ENCODE assay signal across 11 cellular contexts in genomic region chr15:40942865-40943264, GRCh38. TPM values are rescaled to one million over a fixed set of nuclear protein-coding genes. Genes with fewer than 3 reads are reported as not detected.
DNase-seq lines count a peak whose midpoint lies in the region; ATAC-seq and TF ChIP-seq lines count a peak whose summit lies in the region.
"Had no signal": no experiment of that assay in that cellular context is flagged by ENCODE, and none has a peak within 500 bp of the region (broad histone marks: within the 10 kb centered on the region; RNA-seq: fewer than 3 reads in every experiment).

No MANE protein-coding gene starts in this region.

- no peaks in the 10 kb centered on the region for H3K27me3 Mint-ChIP-seq in activated CD4-positive, alpha-beta memory T cell treated with anti-CD3 and anti-CD28 coated beads for 36 hours

- H3K4me1 Mint-ChIP-seq in activated CD4-positive, alpha-beta memory T cell treated with anti-CD3 and anti-CD28 coated beads for 36 hours (ENCODE audit: low read depth) = peaks cover 31% of the 10 kb centered on the region

- no peaks in the 10 kb centered on the region for H3K9me3 Mint-ChIP-seq in activated CD4-positive, alpha-beta memory T cell treated with anti-CD3 and anti-CD28 coated beads for 36 hours

- intact Hi-C loops in heart right ventricle (cut with DNase I) (loop anchor here in 8 of 10 donors (2.0 to 10.0 kb wide), 6 partner anchors 36 to 79 kb away; no protein-coding TSS in a partner anchor), left cardiac atrium (cut with DNase I) (loop anchor here (5.0 to 10.0 kb wide), 3 partner anchors 36 to 79 kb away; no protein-coding TSS in a partner anchor), uterus (cut with DNase I; ENCODE audit: low total_unique reads) (no loop called here), left colon (cut with DNase I, micrococcal nuclease) (no loop called here)
- intact Hi-C loops in activated CD4-positive, alpha-beta memory T cell treated with anti-CD3 and anti-CD28 coated beads for 36 hours (cut with micrococcal nuclease) = loop anchor here (10.0 kb wide), 1 partner anchor 242 kb away; no protein-coding TSS in a partner anchor

- CTCF ChIA-PET in activated CD4-positive, alpha-beta memory T cell treated with anti-CD3 and anti-CD28 coated beads for 36 hours (lab: Charles Lee) = interaction anchor here (0.5 to 4.8 kb wide), 18 partner anchors 10 to 288 kb away, joined by 3 to 74 read pairs (median 6); partner anchors contain the start of genes CHAC1, CHP1, DLL4 and EXD1

- peak overlapping the region; percentile 77 for H3K4me3 Mint-ChIP-seq in activated CD4-positive, alpha-beta memory T cell treated with anti-CD3 and anti-CD28 coated beads for 36 hours

- peak overlapping the region in 8 of 10 donors; percentile 46 to 96 (median 63) for H3K4me3 ChIP-seq in heart right ventricle
- H3K4me3 ChIP-seq in lung = no peak overlapping the region
- no peak overlapping the region for H3K4me3 ChIP-seq in uterus
- no peak overlapping the region for H3K4me3 ChIP-seq in BE2C (ENCODE audit: low read depth, low read length)

- no peaks in the 10 kb centered on the region for H3K9me3 ChIP-seq in heart right ventricle
- no peaks in the 10 kb centered on the region for H3K9me3 ChIP-seq in lung (ENCODE audit: control insufficient read depth in 2 of 2, insufficient read depth in 1 of 2, low read length in 1 of 2)
- no peaks in the 10 kb centered on the region for H3K9me3 ChIP-seq in uterus
- no peaks in the 10 kb centered on the region for H3K9me3 ChIP-seq in BE2C

- WGBS in heart right ventricle, 2 donors = 76 to 79% methylated on average over 12 of the region's 12 CpGs
- 56 to 66% methylated on average over 12 of the region's 12 CpGs for WGBS in lung, 2 donors

- H3K27me3 ChIP-seq in heart right ventricle = no peaks in the 10 kb centered on the region
- no peaks in the 10 kb centered on the region for H3K27me3 ChIP-seq in lung (ENCODE audit: control insufficient read depth, insufficient read depth)
- no peaks in the 10 kb centered on the region for H3K27me3 ChIP-seq in uterus
- H3K27me3 ChIP-seq in BE2C = no peaks in the 10 kb centered on the region

- peaks cover 0 to 16% (median 0%) of the 10 kb centered on the region in 9 donors for H3K36me3 ChIP-seq in heart right ventricle
- H3K36me3 ChIP-seq in lung (ENCODE audit: control insufficient read depth in 2 of 2, insufficient read depth in 2 of 2, low read length in 2 of 2) = peaks cover 0 to 3% of the 10 kb centered on the region in 2 donors
- no peaks in the 10 kb centered on the region for H3K36me3 ChIP-seq in uterus
- no peaks in the 10 kb centered on the region for H3K36me3 ChIP-seq in BE2C

- ATAC-seq in heart right ventricle (no peak), left cardiac atrium (no peak), lung (ENCODE audit: insufficient read depth, low FRiP score) (no peak), left colon (no peak)

- no peak for TF ChIP-seq POLR2A in uterus (IDR thresholded peaks at IDR 0.05)

- no peak for TF ChIP-seq CTCF in heart right ventricle (IDR thresholded peaks at IDR 0.05)
- TF ChIP-seq CTCF in lung (IDR thresholded peaks at IDR 0.05; ENCODE audit: control extremely low read depth, extremely low read depth) = no peak
- no peak for TF ChIP-seq CTCF in uterus (IDR thresholded peaks at IDR 0.05)
- no peak for TF ChIP-seq CTCF in BE2C (IDR thresholded peaks at IDR 0.05; ENCODE audit: low read depth, low read length)

- DNase-seq in heart right ventricle (no peak), left cardiac atrium (no peak), lung (ENCODE audit: low spot score) (peak; percentile 73), uterus (no peak), NCI-H2196 (lab: John Stamatoyannopoulos, UW; ENCODE audit: unreplicated experiment) (no peak), BE2C (no peak), left colon (no peak)
- no peak for DNase-seq in activated CD4-positive, alpha-beta memory T cell treated with anti-CD3 and anti-CD28 coated beads for 36 hours
- DNase-seq: GOT3, NCI-H1105 had no signal

- POLR2A ChIA-PET in activated CD4-positive, alpha-beta memory T cell treated with anti-CD3 and anti-CD28 coated beads for 36 hours (lab: Charles Lee) = interaction anchor here (0.8 to 3.7 kb wide), 5 partner anchors 9 to 36 kb away, joined by 3 to 45 read pairs (median 9); partner anchors contain the start of genes CHAC1 and DLL4

- H3K27ac Mint-ChIP-seq in activated CD4-positive, alpha-beta memory T cell treated with anti-CD3 and anti-CD28 coated beads for 36 hours = peak overlapping the region; percentile 74

- H3K4me1 ChIP-seq in heart right ventricle = peaks cover 9 to 52% (median 44%) of the 10 kb centered on the region in 9 donors
- H3K4me1 ChIP-seq in lung (ENCODE audit: control insufficient read depth in 2 of 2, insufficient read depth in 2 of 2, low read length in 2 of 2) = peaks cover 0 to 22% of the 10 kb centered on the region in 2 donors
- no peaks in the 10 kb centered on the region for H3K4me1 ChIP-seq in uterus
- H3K4me1 ChIP-seq in BE2C = peaks cover 7% of the 10 kb centered on the region

- H3K27ac ChIP-seq in heart right ventricle (peak overlapping the region in 8 of 10 donors; percentile 89 to 96 (median 94)), lung (ENCODE audit: low read depth in 1 of 2, low read length in 1 of 2) (peak overlapping the region in 1 of 2 donors; percentile 94), uterus (peak overlapping the region; percentile 88 to 91)
- H3K27ac ChIP-seq: C4-2B had no signal

- no peaks in the 10 kb centered on the region for H3K36me3 Mint-ChIP-seq in activated CD4-positive, alpha-beta memory T cell treated with anti-CD3 and anti-CD28 coated beads for 36 hours

RNA-seq across cellular contexts. Expression of gene CHAC1, which starts 10.4 kb away (rescaled TPM):
- 1 to 10 TPM in 7 of 10 donors, under 1 TPM in 3; 0.31 to 4.8 (median 1.7) TPM for total RNA-seq in heart right ventricle
- 1 to 10 TPM; 1.7 to 7.6 TPM for polyA plus RNA-seq in heart right ventricle
- total RNA-seq in left cardiac atrium = 1 to 10 TPM; 2.6 to 3.3 TPM
- total RNA-seq in activated CD4-positive, alpha-beta memory T cell treated with anti-CD3 and anti-CD28 coated beads for 36 hours = 10 to 100 TPM; 21.6 to 22.3 TPM
- 10 to 100 TPM in 1 of 2 donors, under 1 TPM in 1; 0.17 to 11.6 TPM for total RNA-seq in lung
- polyA plus RNA-seq in lung = 10 to 100 TPM; 11.6 to 11.9 TPM
- total RNA-seq in uterus = 1 to 10 TPM in 2 of 4 donors, under 1 TPM in 1, not detected in 1; 0.35 to 1.8 (median 1.4) TPM
- 96.0 TPM for polyA plus RNA-seq in BE2C (2012; ENCODE audit: insufficient read depth, insufficient read length, low read depth)
- total RNA-seq in left colon = 10 to 100 TPM in 1 of 2 donors, 1 to 10 TPM in 1; 1.8 to 11.0 TPM

RNA-seq across cellular contexts. Expression of gene DLL4, which starts 13.7 kb away (rescaled TPM):
- total RNA-seq in heart right ventricle = 10 to 100 TPM in 8 of 10 donors, 1 to 10 TPM in 2; 6.5 to 24.8 (median 16.6) TPM
- polyA plus RNA-seq in heart right ventricle = 10 to 100 TPM in 1 of 2 donors, 1 to 10 TPM in 1; 8.7 to 10.2 TPM
- 1 to 10 TPM; 8.5 to 9.2 TPM for total RNA-seq in left cardiac atrium
- total RNA-seq in activated CD4-positive, alpha-beta memory T cell treated with anti-CD3 and anti-CD28 coated beads for 36 hours = not detected
- total RNA-seq in lung = 10 to 100 TPM; 17.9 to 31.8 TPM
- polyA plus RNA-seq in lung = 10 to 100 TPM; 11.8 to 16.3 TPM
- 10 to 100 TPM; 18.2 to 31.1 (median 22.6) TPM for total RNA-seq in uterus
- 0.25 TPM for polyA plus RNA-seq in BE2C (2012; ENCODE audit: insufficient read depth, insufficient read length, low read depth)
- total RNA-seq in left colon = 10 to 100 TPM; 14.0 to 15.9 TPM

RNA-seq across cellular contexts. Expression of gene VPS18, which starts 48.6 kb away (rescaled TPM):
- total RNA-seq in heart right ventricle (10 to 100 TPM; 16.0 to 25.0 (median 21.5) TPM), left cardiac atrium (10 to 100 TPM; 17.1 to 23.7 TPM), lung (10 to 100 TPM; 19.0 to 31.5 TPM), uterus (10 to 100 TPM in 2 of 4 donors, 1 to 10 TPM in 2; 3.8 to 33.3 (median 17.3) TPM), left colon (10 to 100 TPM; 20.8 to 20.9 TPM)
- polyA plus RNA-seq in heart right ventricle (10 to 100 TPM; 10.5 to 12.2 TPM), lung (10 to 100 TPM; 16.1 to 23.3 TPM)
- total RNA-seq in activated CD4-positive, alpha-beta memory T cell treated with anti-CD3 and anti-CD28 coated beads for 36 hours = 1 to 10 TPM; 7.8 to 8.8 TPM
- 32.7 TPM for polyA plus RNA-seq in BE2C (2012; ENCODE audit: insufficient read depth, insufficient read length, low read depth)

Comparison
In these comparisons a context has a peak if more than half of its experiments do, and no peak if none do; other contexts are left out.
1. H3K4me3 ChIP-seq: peak in heart right ventricle (8 of 10); none in lung (single experiment), uterus (0 of 2) and BE2C (single experiment).
2. RNA of gene DLL4, which starts 13.7 kb away (total RNA-seq): 17.9 to 31.8 TPM in lung, 18.2 to 31.1 TPM in uterus, 6.5 to 24.8 TPM in heart right ventricle, 14.0 to 15.9 TPM in left colon and 8.5 to 9.2 TPM in left cardiac atrium; not detected in activated CD4-positive, alpha-beta memory T cell treated with anti-CD3 and anti-CD28 coated beads for 36 hours; every median in the first group is over 4 times any median in the second.
3. intact Hi-C loops: an anchor here in heart right ventricle (2.0 to 10.0 kb wide), left cardiac atrium (5.0 to 10.0 kb wide) and activated CD4-positive, alpha-beta memory T cell treated with anti-CD3 and anti-CD28 coated beads for 36 hours (10.0 kb wide); none called in uterus and left colon.